ENCODE assay signal across 24 cellular contexts in genomic region chr11:19199766-19200165, GRCh38. TPM values are rescaled to one million over a fixed set of nuclear protein-coding genes. Genes with fewer than 3 reads are reported as not detected.
A peak's percentile ranks its signal among the peaks of the same experiment; 100 is the strongest.
DNase-seq lines count a peak whose midpoint lies in the region; ATAC-seq and TF ChIP-seq lines count a peak whose summit lies in the region.
"Had no signal": no experiment of that assay in that cellular context is flagged by ENCODE, and none has a peak within 500 bp of the region (broad histone marks: within the 10 kb centered on the region; RNA-seq: fewer than 3 reads in every experiment).

No MANE protein-coding gene starts in this region.

- CTCF ChIA-PET in PC-9 (lab: Charles Lee): interaction anchor here (0.6 to 1.0 kb wide), 2 partner anchors 60 to 1084 kb away, joined by 4 to 8 read pairs; no protein-coding TSS in a partner anchor

- no peaks in the 10 kb centered on the region for H3K9me2 ChIP-seq in PC-9 (ENCODE audit: insufficient read depth)

- no peak overlapping the region for H3K9ac ChIP-seq in mucosa of rectum (ENCODE audit: low read depth in 1 of 2, low read length in 2 of 2)

- intact Hi-C loops in PC-9 (cut with micrococcal nuclease; ENCODE audit: unreplicated experiment): loop anchor here (2.0 kb wide), 1 partner anchor 41 kb away; the partner anchor contains the start of gene E2F8

- no peak overlapping the region for H2AFZ ChIP-seq in PC-9

- H3K4me1 ChIP-seq in PC-9 (replicated peaks; ENCODE audit: insufficient read depth): peaks cover 21% of the 10 kb centered on the region
- peaks cover 0 to 26% of the 10 kb centered on the region in 2 donors for H3K4me1 ChIP-seq in mucosa of rectum (ENCODE audit: control insufficient read depth in 2 of 2, insufficient read depth in 2 of 2, low read length in 2 of 2)
- H3K4me1 ChIP-seq: BE2C had no signal

- ATAC-seq in GM18520 (IDR thresholded peaks at IDR 0.05; ENCODE audit: unreplicated experiment): no peak
- ATAC-seq: natural killer cell treated with Interleukin-12 subunit alpha and Interleukin-12 subunit beta and Interleukin-15 and Interleukin-18, amount 100 ng/mL, for 72 hours had no signal

- POLR2A ChIA-PET in PC-9 (lab: Charles Lee; ENCODE audit: unreplicated experiment): interaction anchor here (0.6 kb wide), 1 partner anchor 234 kb away, joined by 10 read pairs; no protein-coding TSS in a partner anchor

- H3K36me3 ChIP-seq in PC-9 (ENCODE audit: low read depth) (no peaks in the 10 kb centered on the region), mucosa of rectum (ENCODE audit: control insufficient read depth in 2 of 2, insufficient read depth in 2 of 2, low read length in 2 of 2) (no peaks in the 10 kb centered on the region)
- H3K36me3 ChIP-seq: BE2C, esophagus squamous epithelium had no signal

- in situ Hi-C loops in KBM-7 (cut with MboI; ENCODE audit: low pct_unique_long_range_greater_than_20kb, low sequenced_read_pairs): no loop called here

- H3F3A ChIP-seq in PC-9 (ENCODE audit: insufficient read depth, low read depth): peaks cover 8% of the 10 kb centered on the region

- TF ChIP-seq CTCF in PC-9 (conservative IDR thresholded peaks at IDR 0.05) (no peak), choroid plexus epithelial cell (conservative IDR thresholded peaks at IDR 0.05; ENCODE audit: low read depth, low read length) (no peak)

- DNase-seq in DMS153 (lab: John Stamatoyannopoulos, UW) (peak; percentile 35), DMS153 treated with DMSO at 0.1 percent for 48 hours (lab: John Stamatoyannopoulos, UW; ENCODE audit: unreplicated experiment) (no peak), PC-9 (no peak), choroid plexus epithelial cell (ENCODE audit: low read depth) (peak; percentile 13), KBM-7 (no peak)
- no peak for DNase-seq in stimulated activated CD4-positive, alpha-beta T cell treated with anti-CD3 and anti-CD28 coated beads, Interleukin-12 subunit alpha, Interleukin-12 subunit beta, amount 100 ng/mL, for 4 hours
- DNase-seq: activated CD4-positive, alpha-beta T cell treated with anti-CD3 and anti-CD28 coated beads, Interleukin-2, amount 50 U/mL, for 1 hour; activated gamma-delta T cell treated with Interleukin-2 at 50 U/mL for 16 hours; BE2C; effector memory CD4-positive, alpha-beta T cell; esophagus squamous epithelium; hippocampal formation; islet precursor cell; mesenchymal stem cell; NCI-H187 treated with DMSO at 0.1 percent for 48 hours; posterior cingulate gyrus had no signal

- H3K9me3 ChIP-seq in PC-9 (ENCODE audit: insufficient read depth, low read depth): no peaks in the 10 kb centered on the region
- no peaks in the 10 kb centered on the region for H3K9me3 ChIP-seq in mucosa of rectum (ENCODE audit: control insufficient read depth in 2 of 2, low read length in 2 of 2)
- H3K9me3 ChIP-seq: BE2C, esophagus squamous epithelium had no signal

- no peaks in the 10 kb centered on the region for H3K79me2 ChIP-seq in PC-9 (ENCODE audit: low read depth)

- H4K20me1 ChIP-seq in PC-9 (ENCODE audit: insufficient read depth): no peaks in the 10 kb centered on the region

- no peak overlapping the region for H3K27ac ChIP-seq in PC-9
- H3K27ac ChIP-seq in mucosa of rectum (ENCODE audit: low read depth in 2 of 2, low read length in 2 of 2): peak overlapping the region; percentile 43 to 47
- H3K27ac ChIP-seq: 22Rv1, esophagus squamous epithelium had no signal

- no TSS peak for BruUV-seq in PC-9 (replicated peaks; lab: Mats Ljungman, UMichigan)

- peak overlapping the region; percentile 58; the same call in 1 of the 2 replicates for H3K4me2 ChIP-seq in PC-9

- no peaks in the 10 kb centered on the region for H3K27me3 ChIP-seq in PC-9 (ENCODE audit: insufficient read depth, low read depth)
- no peaks in the 10 kb centered on the region for H3K27me3 ChIP-seq in mucosa of rectum (ENCODE audit: control insufficient read depth in 2 of 2, insufficient read depth in 2 of 2, low read length in 2 of 2)
- H3K27me3 ChIP-seq: BE2C, esophagus squamous epithelium had no signal

- H3K4me3 ChIP-seq in PC-9 (no peak overlapping the region), choroid plexus epithelial cell (ENCODE audit: low read depth, low read length) (no peak overlapping the region), mucosa of rectum (ENCODE audit: low read length in 2 of 2) (no peak overlapping the region)
- H3K4me3 ChIP-seq: esophagus squamous epithelium had no signal

RNA-seq across cellular contexts. Expression of gene CSRP3, which starts 2.0 kb away (rescaled TPM):
- total RNA-seq in PC-9 (2021): not detected in 2 replicates
- total RNA-seq: esophagus squamous epithelium; HFFc6; IMR-90; natural killer cell treated with Interleukin-12 subunit alpha and Interleukin-12 subunit beta and Interleukin-15 and Interleukin-18, amount 100 ng/mL, for 72 hours; OCI-LY7; subcutaneous adipose tissue had no signal

RNA-seq across cellular contexts. Expression of gene E2F8, which starts 41.0 kb away (rescaled TPM):
- total RNA-seq in PC-9 (2021): 22.0 and 26.7 TPM in 2 replicates

Comparison
In these comparisons a context has a peak if more than half of its experiments do, and no peak if none do; other contexts are left out.
1. DNase-seq: peak in DMS153 (single experiment) and choroid plexus epithelial cell (single experiment); none in DMS153 treated with DMSO at 0.1 percent for 48 hours (single experiment), PC-9 (0 of 2), KBM-7 (single experiment) and stimulated activated CD4-positive, alpha-beta T cell treated with anti-CD3 and anti-CD28 coated beads, Interleukin-12 subunit alpha, Interleukin-12 subunit beta, amount 100 ng/mL, for 4 hours (single experiment).